14 cellular contexts compared by ENCODE assay signal in genomic region chr19:2802826-2803225, GRCh38. TPM values are rescaled to one million over a fixed set of nuclear protein-coding genes. Genes with fewer than 3 reads are reported as not detected.
A peak's percentile ranks its signal among the peaks of the same experiment; 100 is the strongest.
DNase-seq lines count a peak whose midpoint lies in the region; ATAC-seq and TF ChIP-seq lines count a peak whose summit lies in the region.
"Had no signal": no experiment of that assay in that cellular context is flagged by ENCODE, and none has a peak within 500 bp of the region (broad histone marks: within the 10 kb centered on the region; RNA-seq: fewer than 3 reads in every experiment).

No MANE protein-coding gene starts in this region.

- peaks cover 7 to 11% of the 10 kb centered on the region in 2 donors for H3K4me1 Mint-ChIP-seq in natural killer cell
- H3K4me1 Mint-ChIP-seq in natural killer cell treated with Interleukin-12 subunit alpha and Interleukin-12 subunit beta and Interleukin-15 and Interleukin-18, amount 100 ng/mL, for 72 hours (ENCODE audit: low read depth in 2 of 2) = peaks cover 6 to 18% of the 10 kb centered on the region in 2 donors
- peaks cover 5 to 6% of the 10 kb centered on the region in 2 donors for H3K4me1 Mint-ChIP-seq in immature natural killer cell
- H3K4me1 Mint-ChIP-seq: B cell had no signal

- H3K36me3 Mint-ChIP-seq in natural killer cell = no peaks in the 10 kb centered on the region
- peaks cover 6% of the 10 kb centered on the region for H3K36me3 Mint-ChIP-seq in natural killer cell treated with Interleukin-12 subunit alpha and Interleukin-12 subunit beta and Interleukin-15 and Interleukin-18, amount 100 ng/mL, for 72 hours
- peaks cover 0 to 10% (median 4%) of the 10 kb centered on the region in 3 donors for H3K36me3 Mint-ChIP-seq in immature natural killer cell

- no peaks in the 10 kb centered on the region for H3K9me3 Mint-ChIP-seq in natural killer cell
- no peaks in the 10 kb centered on the region for H3K9me3 Mint-ChIP-seq in natural killer cell treated with Interleukin-12 subunit alpha and Interleukin-12 subunit beta and Interleukin-15 and Interleukin-18, amount 100 ng/mL, for 72 hours
- H3K9me3 Mint-ChIP-seq in immature natural killer cell = no peaks in the 10 kb centered on the region
- H3K9me3 Mint-ChIP-seq: CD4-positive, alpha-beta T cell had no signal

- no peaks in the 10 kb centered on the region for H3K27me3 ChIP-seq in H7 (ENCODE audit: control insufficient read depth, insufficient read depth, low read length)
- no peaks in the 10 kb centered on the region for H3K27me3 ChIP-seq in dorsolateral prefrontal cortex

- no peak overlapping the region for H3K4me3 Mint-ChIP-seq in natural killer cell
- no peak overlapping the region for H3K4me3 Mint-ChIP-seq in natural killer cell treated with Interleukin-12 subunit alpha and Interleukin-12 subunit beta and Interleukin-15 and Interleukin-18, amount 100 ng/mL, for 72 hours
- no peak overlapping the region for H3K4me3 Mint-ChIP-seq in immature natural killer cell
- H3K4me3 Mint-ChIP-seq: B cell; CD4-positive, alpha-beta T cell had no signal

- ATAC-seq in natural killer cell (no peak), HG02840 (IDR thresholded peaks at IDR 0.05; ENCODE audit: low FRiP score, unreplicated experiment) (no peak), HG02885 (IDR thresholded peaks at IDR 0.05; ENCODE audit: poor library complexity, unreplicated experiment) (no peak)
- no peak for ATAC-seq in natural killer cell treated with Interleukin-12 subunit alpha and Interleukin-12 subunit beta and Interleukin-15 and Interleukin-18, amount 100 ng/mL, for 72 hours
- ATAC-seq: K562 had no signal

- no peak overlapping the region for H3K4me3 ChIP-seq in H7 (ENCODE audit: insufficient read depth, low read depth, low read length)
- H3K4me3 ChIP-seq in dorsolateral prefrontal cortex = no peak overlapping the region
- H3K4me3 ChIP-seq: HAP-1, K562 had no signal

- DNase-seq in natural killer cell = no peak
- DNase-seq in natural killer cell treated with Interleukin-12 subunit alpha and Interleukin-12 subunit beta and Interleukin-15 and Interleukin-18, amount 100 ng/mL, for 72 hours (ENCODE audit: low spot score) = no peak
- DNase-seq in H7 = peak; percentile 45
- DNase-seq in immature natural killer cell = no peak
- no peak for DNase-seq in dorsolateral prefrontal cortex
- DNase-seq: Caco-2; CD4-positive, alpha-beta T cell; IMR-90 had no signal

- TF ChIP-seq CTCF in natural killer cell (IDR thresholded peaks at IDR 0.05) (no peak), dorsolateral prefrontal cortex (IDR thresholded peaks at IDR 0.05 in 54 of 56, conservative IDR thresholded peaks at IDR 0.05 in 2 of 56; ENCODE audit: low read depth in 1 of 56, partially characterized antibody in 56 of 56) (no peak)

- H3K27me3 Mint-ChIP-seq in natural killer cell (ENCODE audit: low read depth in 2 of 2) = no peaks in the 10 kb centered on the region
- H3K27me3 Mint-ChIP-seq in natural killer cell treated with Interleukin-12 subunit alpha and Interleukin-12 subunit beta and Interleukin-15 and Interleukin-18, amount 100 ng/mL, for 72 hours = no peaks in the 10 kb centered on the region
- H3K27me3 Mint-ChIP-seq in immature natural killer cell (ENCODE audit: low read depth in 3 of 3) = no peaks in the 10 kb centered on the region
- H3K27me3 Mint-ChIP-seq: B cell; CD4-positive, alpha-beta T cell had no signal

- H3K27ac Mint-ChIP-seq in natural killer cell = peak overlapping the region; percentile 10 to 56
- peak overlapping the region in 1 of 2 donors; percentile 50 for H3K27ac Mint-ChIP-seq in natural killer cell treated with Interleukin-12 subunit alpha and Interleukin-12 subunit beta and Interleukin-15 and Interleukin-18, amount 100 ng/mL, for 72 hours
- H3K27ac Mint-ChIP-seq in immature natural killer cell = peak overlapping the region in 4 of 6 donors; percentile 3 to 55 (median 18)
- H3K27ac Mint-ChIP-seq: B cell; CD4-positive, alpha-beta T cell had no signal

- H3K27ac ChIP-seq in dorsolateral prefrontal cortex = no peak overlapping the region
- H3K27ac ChIP-seq: C4-2B had no signal

- H3K36me3 ChIP-seq in H7 (replicated peaks; ENCODE audit: control insufficient read depth, insufficient read depth, low read length) = peaks cover 31% of the 10 kb centered on the region

- intact Hi-C loops in natural killer cell (cut with micrococcal nuclease) (no loop called here), dorsolateral prefrontal cortex (cut with DNase I) (no loop called here)

RNA-seq across cellular contexts. Expression of gene ZNF554, which starts 16.8 kb away (rescaled TPM):
- 1 to 10 TPM; 3.4 to 5.6 (median 3.7) TPM for total RNA-seq in natural killer cell
- 1 to 10 TPM in 1 of 2 donors, under 1 TPM in 1; 0.89 to 2.9 TPM for total RNA-seq in natural killer cell treated with Interleukin-12 subunit alpha and Interleukin-12 subunit beta and Interleukin-15 and Interleukin-18, amount 100 ng/mL, for 72 hours
- total RNA-seq in H7 (2014; rRNA removed; shearing (Covaris generic)) = 5.3 and 6.8 TPM in 2 replicates
- polyA plus RNA-seq in immature natural killer cell = 1 to 10 TPM in 1 of 3 donors, under 1 TPM in 1, not detected in 1; 0.87 to 4.1 TPM
- 10 to 100 TPM in 104 of 120 experiments, 1 to 10 TPM in 16; 4.9 to 22.5 (median 13.9) TPM for total RNA-seq in dorsolateral prefrontal cortex

RNA-seq across cellular contexts. Expression of gene THOP1, which starts 17.5 kb away (rescaled TPM):
- total RNA-seq in natural killer cell (10 to 100 TPM; 31.6 to 44.0 (median 33.4) TPM), dorsolateral prefrontal cortex (100 to 1,000 TPM in 67 of 120 experiments, 10 to 100 TPM in 53; 63.4 to 133 (median 103) TPM)
- total RNA-seq in natural killer cell treated with Interleukin-12 subunit alpha and Interleukin-12 subunit beta and Interleukin-15 and Interleukin-18, amount 100 ng/mL, for 72 hours = 100 to 1,000 TPM; 105 to 224 TPM
- 206 and 287 TPM in 2 replicates for total RNA-seq in H7 (2014; rRNA removed; shearing (Covaris generic))
- polyA plus RNA-seq in immature natural killer cell = 10 to 100 TPM; 20.0 to 39.9 (median 31.6) TPM

RNA-seq across cellular contexts. Expression of gene SGTA, which starts 19.8 kb away (rescaled TPM):
- total RNA-seq in natural killer cell = 10 to 100 TPM; 35.2 to 38.1 (median 36.2) TPM
- 100 to 1,000 TPM in 1 of 2 donors, 10 to 100 TPM in 1; 61.1 to 107 TPM for total RNA-seq in natural killer cell treated with Interleukin-12 subunit alpha and Interleukin-12 subunit beta and Interleukin-15 and Interleukin-18, amount 100 ng/mL, for 72 hours
- 97.4 and 103 TPM in 2 replicates for total RNA-seq in H7 (2014; rRNA removed; shearing (Covaris generic))
- 10 to 100 TPM; 32.1 to 47.6 (median 34.3) TPM for polyA plus RNA-seq in immature natural killer cell
- 100 to 1,000 TPM in 2 of 120 experiments, 10 to 100 TPM in 118; 61.3 to 107 (median 73.1) TPM for total RNA-seq in dorsolateral prefrontal cortex

RNA-seq across cellular contexts. Expression of gene ZNF555, which starts 38.4 kb away (rescaled TPM):
- total RNA-seq in natural killer cell (1 to 10 TPM; 2.0 to 4.6 (median 2.9) TPM), dorsolateral prefrontal cortex (10 to 100 TPM in 108 of 120 experiments, 1 to 10 TPM in 12; 7.6 to 20.2 (median 12.8) TPM)
- 1 to 10 TPM; 2.6 to 3.0 TPM for total RNA-seq in natural killer cell treated with Interleukin-12 subunit alpha and Interleukin-12 subunit beta and Interleukin-15 and Interleukin-18, amount 100 ng/mL, for 72 hours
- 1.9 and 2.0 TPM in 2 replicates for total RNA-seq in H7 (2014; rRNA removed; shearing (Covaris generic))
- polyA plus RNA-seq in immature natural killer cell = 1 to 10 TPM; 3.2 to 7.1 (median 3.8) TPM
